Comparison of ENCODE assay signal across 24 cellular contexts in genomic region chr19:51380379-51380778, GRCh38. TPM values are rescaled to one million over a fixed set of nuclear protein-coding genes. Genes with fewer than 3 reads are reported as not detected.
"Had no signal": no experiment of that assay in that cellular context is flagged by ENCODE, and none has a peak within 500 bp of the region (broad histone marks: within the 10 kb centered on the region; RNA-seq: fewer than 3 reads in every experiment).

No MANE protein-coding gene starts in this region.

- H3K4me2 ChIP-seq: hepatocyte had no signal

- H3K27me3 Mint-ChIP-seq: progenitor cell of endocrine pancreas had no signal

- H3K36me3 ChIP-seq: colonic mucosa, esophagus muscularis mucosa, left ventricle myocardium inferior, right atrium auricular region, transverse colon, vagina had no signal

- FAIRE-seq: astrocyte, bronchial epithelial cell, TTC549 had no signal

- H3K4me3 Mint-ChIP-seq: nephron progenitor cell, WTC11 had no signal

- DNase-seq: activated CD4-positive, alpha-beta T cell treated with anti-CD3 and anti-CD28 coated beads for 4 hours; colonic mucosa; left ventricle myocardium inferior; nephron progenitor cell; stimulated activated CD4-positive, alpha-beta T cell treated with anti-CD3 and anti-CD28 coated beads, Interleukin-4, amount 100 ng/mL, for 1 hour; stimulated activated naive CD4-positive, alpha-beta T cell; SW 1271; transverse colon had no signal

- ATAC-seq: WTC11 had no signal

- H3K27ac ChIP-seq: colonic mucosa, esophagus muscularis mucosa, hepatocyte, left ventricle myocardium inferior, right atrium auricular region, transverse colon, vagina had no signal

- H3K9me3 ChIP-seq: colonic mucosa, right atrium auricular region, vagina had no signal

- H3K4me1 ChIP-seq: colonic mucosa, esophagus muscularis mucosa, left ventricle myocardium inferior, right atrium auricular region, transverse colon, vagina had no signal

- H3K4me3 ChIP-seq: colonic mucosa, esophagus muscularis mucosa, hepatocyte, left ventricle myocardium inferior, right atrium auricular region, transverse colon, vagina had no signal

- H3K27me3 ChIP-seq: colonic mucosa, esophagus muscularis mucosa, hepatocyte, right atrium auricular region, transverse colon, vagina had no signal

- H3K27ac Mint-ChIP-seq: nephron progenitor cell, progenitor cell of endocrine pancreas, WTC11 had no signal

RNA-seq across cellular contexts. Expression of gene LIM2, which starts 7.4 kb away (rescaled TPM):
- total RNA-seq: astrocyte, bronchial epithelial cell, colonic mucosa, esophagus muscularis mucosa, glomerular endothelial cell, hepatocyte, kidney epithelial cell, left ventricle myocardium inferior, mesenteric fat pad, omental fat pad, progenitor cell of endocrine pancreas, right atrium auricular region, skeletal muscle tissue, transverse colon, vagina, WTC11 had no signal
- polyA plus RNA-seq: adipose tissue, hepatocyte had no signal

RNA-seq across cellular contexts. Expression of gene NKG7, which starts 7.9 kb away (rescaled TPM):
- total RNA-seq: astrocyte, bronchial epithelial cell, glomerular endothelial cell, hepatocyte, kidney epithelial cell, progenitor cell of endocrine pancreas, skeletal muscle tissue had no signal
- polyA plus RNA-seq: hepatocyte had no signal

RNA-seq across cellular contexts. Expression of gene C19orf84, which starts 10.0 kb away (rescaled TPM):
- total RNA-seq: astrocyte; bronchial epithelial cell; esophagus muscularis mucosa; glomerular endothelial cell; kidney epithelial cell; left ventricle myocardium inferior; mesenteric fat pad; omental fat pad; right atrium auricular region; skeletal muscle tissue; T-helper 2 cell treated with Interferon-gamma antibody and Interleukin-4, amounts not matched to agents 100 ng/mL and 5 ng/mL, for 36 hours; transverse colon; vagina had no signal
- polyA plus RNA-seq: hepatocyte had no signal

RNA-seq across cellular contexts. Expression of gene CLDND2, which starts 11.6 kb away (rescaled TPM):
- total RNA-seq: bronchial epithelial cell, esophagus muscularis mucosa, glomerular endothelial cell, kidney epithelial cell, omental fat pad, right atrium auricular region, skeletal muscle tissue, transverse colon, vagina had no signal
